19 cellular contexts compared by ENCODE assay signal in the genomic region with DNA sequence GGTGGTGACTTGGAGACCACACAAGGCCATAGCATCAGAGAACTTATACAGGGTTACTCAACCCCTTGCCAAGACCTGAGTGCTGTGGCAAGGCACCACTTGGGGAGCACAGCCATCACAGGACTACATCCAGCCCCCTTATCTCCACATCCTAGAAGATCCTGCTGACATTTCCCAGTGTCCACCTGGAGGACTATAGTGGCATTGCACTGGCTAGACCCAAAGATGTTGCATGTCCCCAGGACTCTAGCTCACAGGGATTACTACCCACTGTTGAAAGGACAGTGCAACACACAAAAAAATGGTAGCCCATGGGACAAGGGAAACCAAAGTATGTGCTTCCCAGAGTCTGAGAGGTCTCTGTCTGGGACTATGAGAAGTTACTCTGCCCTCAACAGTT.
DNase-seq lines count a peak whose midpoint lies in the region; ATAC-seq, FAIRE-seq and TF ChIP-seq lines count a peak whose summit lies in the region.
"Had no signal": no experiment of that assay in that cellular context is flagged by ENCODE, and none has a peak within 500 bp of the region (broad histone marks: within the 10 kb centered on the region; RNA-seq: fewer than 3 reads in every experiment).

No MANE protein-coding gene starts in this region.

- H3K9ac ChIP-seq in K562 (ENCODE audit: insufficient read depth in 1 of 2, low read depth in 2 of 2, low read length in 2 of 2), result no peak overlapping the region

- no peak overlapping the region for H3K4me2 ChIP-seq in K562 (ENCODE audit: insufficient read depth, low read length)

- H4K20me1 ChIP-seq in K562 (replicated peaks; ENCODE audit: control insufficient read depth, insufficient read depth, low read length), result no peaks in the 10 kb centered on the region

- no peak for TF ChIP-seq RAD21 in K562 (CRISPR knock-in tag; conservative IDR thresholded peaks at IDR 0.05 in 1 of 2, IDR thresholded peaks at IDR 0.05 in 1 of 2)

- H3K27me3 ChIP-seq in K562 (ENCODE audit: control insufficient read depth in 2 of 2, insufficient read depth in 2 of 2, low read length in 2 of 2), result no peaks in the 10 kb centered on the region
- H3K27me3 ChIP-seq in kidney epithelial cell (ENCODE audit: control insufficient read depth, insufficient read depth, low read length), result no peaks in the 10 kb centered on the region
- H3K27me3 ChIP-seq: ascending aorta, pancreas, SJCRH30 had no signal

- H3K4me3 ChIP-seq in K562 (no peak overlapping the region), kidney epithelial cell (ENCODE audit: low read depth, low read length) (no peak overlapping the region)
- H3K4me3 ChIP-seq: ascending aorta, pancreas, SJCRH30 had no signal

- POLR2A ChIA-PET in K562 (lab: Yijun Ruan, JAX), result no interaction called here

- no peaks in the 10 kb centered on the region for H3K36me3 Mint-ChIP-seq in Calu3 (ENCODE audit: insufficient read depth, unreplicated experiment)

- FAIRE-seq in K562 (lab: Jason Lieb, UNC) (no peak), frontal cortex (lab: Jason Lieb, UNC) (no peak)
- FAIRE-seq: GM19239, pancreas, small intestine had no signal

- no peaks in the 10 kb centered on the region for H3K4me1 ChIP-seq in K562 (replicated peaks in 1 of 2; ENCODE audit: control insufficient read depth in 2 of 2, insufficient read depth in 2 of 2, low read length in 2 of 2)
- H3K4me1 ChIP-seq: ascending aorta, pancreas, SJCRH30 had no signal

- CTCF ChIA-PET in Calu3 (lab: Charles Lee), result no interaction called here
- CTCF ChIA-PET in K562 (lab: Yijun Ruan, JAX; ENCODE audit: low intra/inter-chr PET ratio), result no interaction called here

- H3K4me3 Mint-ChIP-seq in Calu3 (ENCODE audit: low read depth, unreplicated experiment), result no peak overlapping the region
- H3K4me3 Mint-ChIP-seq: stimulated activated naive CD8-positive, alpha-beta T cell treated with anti-CD3 and anti-CD28 coated beads, Interleukin-15, amount 100 ng/mL, for 72 hours had no signal

- TF ChIP-seq EP300 in K562 (IDR thresholded peaks at IDR 0.05; ENCODE audit: low read length), result no peak

- no peaks in the 10 kb centered on the region for H3K9me1 ChIP-seq in K562 (ENCODE audit: control insufficient read depth, insufficient read depth, low read length)

- H3K9me3 ChIP-seq in K562 (replicated peaks; ENCODE audit: control insufficient read depth, insufficient read depth, low read depth, low read length), result no peaks in the 10 kb centered on the region; the same call in 1 of the 2 replicates
- H3K9me3 ChIP-seq: ascending aorta had no signal

- no peak for DNase-seq in Calu3
- peak; percentile 3 to 23 (median 10) for DNase-seq in K562 (ENCODE audit: extremely low read depth in 1 of 4, low spot score in 3 of 4)
- no peak for DNase-seq in kidney epithelial cell (ENCODE audit: low read depth)
- no peak for DNase-seq in frontal cortex (ENCODE audit: low spot score in 2 of 2)
- DNase-seq in NCI-H2171 treated with DMSO at 0.1 percent for 48 hours (lab: John Stamatoyannopoulos, UW), result no peak
- DNase-seq: activated effector memory CD4-positive, alpha-beta T cell treated with anti-CD3 and anti-CD28 coated beads, Interleukin-2, amount 50 U/mL, for 16 hours; AML-193; DMS79 treated with DMSO at 0.1 percent for 48 hours; effector CD8-positive, alpha-beta T cell; kidney glomerular epithelial cell; pancreas; SJCRH30; small intestine; stimulated activated naive CD8-positive, alpha-beta T cell treated with anti-CD3 and anti-CD28 coated beads, Interleukin-15, amount 100 ng/mL, for 72 hours had no signal

- H3K27me3 Mint-ChIP-seq in Calu3 (ENCODE audit: unreplicated experiment), result no peaks in the 10 kb centered on the region
- H3K27me3 Mint-ChIP-seq: stimulated activated naive CD8-positive, alpha-beta T cell treated with anti-CD3 and anti-CD28 coated beads, Interleukin-15, amount 100 ng/mL, for 72 hours had no signal

- peak; percentile 46 for ATAC-seq in HG02885 (IDR thresholded peaks at IDR 0.05; ENCODE audit: poor library complexity, unreplicated experiment)
- ATAC-seq in K562, result peak; percentile 61; the same call in 2 of the 3 replicates
- no peak for ATAC-seq in GM18505 (IDR thresholded peaks at IDR 0.05; ENCODE audit: unreplicated experiment)
- ATAC-seq in HG03520 (IDR thresholded peaks at IDR 0.05; ENCODE audit: unreplicated experiment), result no peak
- ATAC-seq: pancreas; stimulated activated naive CD8-positive, alpha-beta T cell treated with anti-CD3 and anti-CD28 coated beads, Interleukin-15, amount 100 ng/mL, for 72 hours had no signal

- H3K9me3 Mint-ChIP-seq in Calu3 (ENCODE audit: low read depth, unreplicated experiment), result peaks cover 13% of the 10 kb centered on the region

- in situ Hi-C loops in K562 (cut with MboI), result no loop called here

- H3K4me1 Mint-ChIP-seq in Calu3 (ENCODE audit: low read depth, unreplicated experiment), result no peaks in the 10 kb centered on the region
- H3K4me1 Mint-ChIP-seq: stimulated activated naive CD8-positive, alpha-beta T cell treated with anti-CD3 and anti-CD28 coated beads, Interleukin-15, amount 100 ng/mL, for 72 hours had no signal

- intact Hi-C loops in Calu3 (cut with micrococcal nuclease; ENCODE audit: unreplicated experiment), result no loop called here
- intact Hi-C loops in K562 (cut with micrococcal nuclease), result no loop called here

- no TSS peak for BruUV-seq in Calu3 (replicated peaks; lab: Mats Ljungman, UMichigan)
- no TSS peak for BruUV-seq in K562 (replicated peaks; lab: Mats Ljungman, UMichigan)

- TF ChIP-seq CTCF in Calu3 (IDR thresholded peaks at IDR 0.05; ENCODE audit: unreplicated experiment), result peak; percentile 22
- peak; percentile 10 to 33 (median 23); a peak in 2 of 6 replicates for TF ChIP-seq CTCF in K562 (IDR thresholded peaks at IDR 0.05 in 2 of 3, conservative IDR thresholded peaks at IDR 0.05 in 1 of 3; ENCODE audit: insufficient read depth in 2 of 3, low read depth in 1 of 3, low read length in 3 of 3)
- peak; percentile 11 for TF ChIP-seq CTCF in kidney epithelial cell (IDR thresholded peaks at IDR 0.05; ENCODE audit: insufficient read depth, low read length, poor library complexity, severe bottlenecking)

- H3K27ac ChIP-seq in K562 (ENCODE audit: extremely low read depth, low read depth, low read length), result no peak overlapping the region
- H3K27ac ChIP-seq: ascending aorta, pancreas, SJCRH30 had no signal

- no peak overlapping the region for H3K27ac Mint-ChIP-seq in Calu3 (ENCODE audit: unreplicated experiment)

- TF ChIP-seq POLR2A in K562 (conservative IDR thresholded peaks at IDR 0.05), result no peak
- TF ChIP-seq POLR2A in GM18505 (IDR thresholded peaks at IDR 0.05; ENCODE audit: borderline replicate concordance, extremely low read depth, insufficient read depth, insufficient read length), result no peak

- H3K36me3 ChIP-seq in K562 (ENCODE audit: control insufficient read depth, insufficient read depth, low read length), result no peaks in the 10 kb centered on the region
- no peaks in the 10 kb centered on the region for H3K36me3 ChIP-seq in kidney epithelial cell (ENCODE audit: control insufficient read depth, insufficient read depth, low read length)
- H3K36me3 ChIP-seq: ascending aorta, pancreas, SJCRH30 had no signal

- no peaks in the 10 kb centered on the region for H3K79me2 ChIP-seq in K562 (ENCODE audit: control insufficient read depth, insufficient read depth, low read length)

- H2AFZ ChIP-seq in K562 (ENCODE audit: low read depth, low read length), result no peak overlapping the region

TF ChIP-seq in K562, 482 proteins besides CTCF, POLR2A, EP300 and RAD21:
- no peak for TF ChIP-seq SMARCA5 (IDR thresholded peaks at IDR 0.05)
- TF ChIP-seq ADNP (tag; IDR thresholded peaks at IDR 0.05), result no peak
- TF ChIP-seq ZMIZ1 (IDR thresholded peaks at IDR 0.05; ENCODE audit: low read depth in 2 of 2, low read length in 2 of 2), result no peak
- no peak for TF ChIP-seq CHD4 (IDR thresholded peaks at IDR 0.05; ENCODE audit: insufficient read depth, insufficient replicate concordance, low read depth, low read length, poor library complexity, severe bottlenecking)
- TF ChIP-seq KLF13 (tag; IDR thresholded peaks at IDR 0.05; ENCODE audit: borderline replicate concordance, low read depth), result no peak
- no peak for TF ChIP-seq RBM25 (IDR thresholded peaks at IDR 0.05; ENCODE audit: low read depth, low read length, severe bottlenecking)

Comparison
In these comparisons a context has a peak if more than half of its experiments do, and no peak if none do; other contexts are left out.
1. DNase-seq: peak in K562 (4 of 4); none in Calu3 (single experiment), kidney epithelial cell (single experiment), frontal cortex (0 of 2) and NCI-H2171 treated with DMSO at 0.1 percent for 48 hours (single experiment).
2. ATAC-seq: peak in HG02885 (single experiment) and K562 (single experiment); none in GM18505 (single experiment) and HG03520 (single experiment).
3. Peak in every context shown above with its lines, with median percentiles within 50 percentile points of each other: CTCF ChIP-seq.